ENCODE assay signal across 12 cellular contexts in the genomic region with DNA sequence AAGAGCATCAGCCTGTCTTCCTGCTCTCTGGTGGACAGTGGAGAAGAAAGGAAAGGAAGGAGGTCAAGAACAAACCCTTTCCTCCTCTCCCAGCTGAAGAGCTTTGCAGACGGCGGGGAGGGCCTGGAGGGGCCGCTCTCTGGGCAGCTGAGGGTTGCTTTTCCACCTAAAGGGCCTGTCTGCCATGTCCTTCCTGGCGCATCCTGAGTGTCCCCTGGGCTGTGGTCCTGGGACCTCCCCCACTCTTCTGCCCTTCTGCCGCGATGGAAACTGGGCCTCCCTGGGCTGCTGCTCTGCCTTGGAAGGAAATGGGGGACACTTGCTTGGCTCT.
DNase-seq lines count a peak whose midpoint lies in the region; ATAC-seq, FAIRE-seq and TF ChIP-seq lines count a peak whose summit lies in the region.
"Had no signal": no experiment of that assay in that cellular context is flagged by ENCODE, and none has a peak within 500 bp of the region (broad histone marks: within the 10 kb centered on the region; RNA-seq: fewer than 3 reads in every experiment).

No MANE protein-coding gene starts in this region.

- TF ChIP-seq POLR2A in K562 (conservative IDR thresholded peaks at IDR 0.05) = no peak
- TF ChIP-seq POLR2A in sigmoid colon (IDR thresholded peaks at IDR 0.05) = peak in 1 of 2 donors; percentile 35

- intact Hi-C loops in Caco-2 (cut with micrococcal nuclease; ENCODE audit: unreplicated experiment) = loop anchor here (2.0 to 10.0 kb wide), 4 partner anchors 46 to 172 kb away; partner anchors contain the start of gene ETS2
- intact Hi-C loops in K562 (cut with micrococcal nuclease) = loop anchor here (10.0 kb wide), 1 partner anchor 108 kb away; the partner anchor contains the start of gene ETS2
- intact Hi-C loops in kidney (cut with DNase I) = no loop called here
- intact Hi-C loops in sigmoid colon (cut with DNase I) = loop anchor here (5.0 kb wide), 2 partner anchors 105 to 155 kb away; partner anchors contain the start of gene ETS2

- H3K9me3 ChIP-seq in Caco-2 = no peaks in the 10 kb centered on the region
- no peaks in the 10 kb centered on the region for H3K9me3 ChIP-seq in K562 (replicated peaks; ENCODE audit: control insufficient read depth, insufficient read depth, low read depth, low read length)
- H3K9me3 ChIP-seq in kidney (ENCODE audit: control insufficient read depth in 1 of 2, low read length in 2 of 2) = no peaks in the 10 kb centered on the region
- H3K9me3 ChIP-seq in sigmoid colon = no peaks in the 10 kb centered on the region
- H3K9me3 ChIP-seq in T-helper 17 cell (ENCODE audit: control insufficient read depth, low read length, poor library complexity, severe bottlenecking) = no peaks in the 10 kb centered on the region
- H3K9me3 ChIP-seq: SJCRH30 had no signal

- peak overlapping the region; percentile 16; the same call in 1 of the 2 replicates for H3K4me3 ChIP-seq in Caco-2 (ENCODE audit: low read depth, low read length)
- H3K4me3 ChIP-seq in K562 = no peak overlapping the region
- H3K4me3 ChIP-seq in kidney (ENCODE audit: low read length in 2 of 2) = peak overlapping the region in 1 of 2 donors; percentile 41
- peak overlapping the region in 2 of 4 donors; percentile 11 to 16 for H3K4me3 ChIP-seq in sigmoid colon
- H3K4me3 ChIP-seq: SJCRH30 had no signal

- no peak overlapping the region for H3K27ac ChIP-seq in K562 (ENCODE audit: extremely low read depth, low read depth, low read length)
- H3K27ac ChIP-seq in kidney (ENCODE audit: low read depth in 2 of 2, low read length in 2 of 2) = peak overlapping the region; percentile 78 to 85
- peak overlapping the region; percentile 54 to 82 (median 79) for H3K27ac ChIP-seq in sigmoid colon
- H3K27ac ChIP-seq: SJCRH30 had no signal

- H3K4me1 Mint-ChIP-seq in Caco-2 (ENCODE audit: low read depth, unreplicated experiment) = peaks cover 23% of the 10 kb centered on the region
- no peaks in the 10 kb centered on the region for H3K4me1 Mint-ChIP-seq in T-helper 17 cell

- H3K27me3 ChIP-seq in Caco-2 (replicated peaks; ENCODE audit: control insufficient read depth, insufficient read depth, low read length) = no peaks in the 10 kb centered on the region
- peaks cover 34 to 63% of the 10 kb centered on the region in 2 experiments for H3K27me3 ChIP-seq in K562 (ENCODE audit: control insufficient read depth in 2 of 2, insufficient read depth in 2 of 2, low read length in 2 of 2)
- H3K27me3 ChIP-seq in sigmoid colon = no peaks in the 10 kb centered on the region

- TF ChIP-seq EP300 in K562 (IDR thresholded peaks at IDR 0.05; ENCODE audit: low read length) (no peak), sigmoid colon (IDR thresholded peaks at IDR 0.05) (no peak)

- no peak for TF ChIP-seq RAD21 in K562 (CRISPR knock-in tag; conservative IDR thresholded peaks at IDR 0.05 in 1 of 2, IDR thresholded peaks at IDR 0.05 in 1 of 2)

- in situ Hi-C loops in K562 (cut with MboI) = no loop called here

- H3K4me3 Mint-ChIP-seq in Caco-2 (ENCODE audit: unreplicated experiment) (no peak overlapping the region), T-helper 17 cell (no peak overlapping the region)

- no peaks in the 10 kb centered on the region for H3K79me2 ChIP-seq in K562 (ENCODE audit: control insufficient read depth, insufficient read depth, low read length)

- H3K27ac Mint-ChIP-seq in Caco-2 (ENCODE audit: unreplicated experiment) = no peak overlapping the region
- no peak overlapping the region for H3K27ac Mint-ChIP-seq in T-helper 17 cell

- H4K20me1 ChIP-seq in K562 (replicated peaks; ENCODE audit: control insufficient read depth, insufficient read depth, low read length) = no peaks in the 10 kb centered on the region

- no peak for DNase-seq in Caco-2
- no peak for DNase-seq in K562 (ENCODE audit: extremely low read depth in 1 of 4, low spot score in 3 of 4)
- no peak for DNase-seq in kidney
- DNase-seq in sigmoid colon = no peak
- DNase-seq in T-helper 17 cell = no peak
- DNase-seq in HPDE6-E6E7 (ENCODE audit: extremely low spot score) = no peak
- DNase-seq in occipital lobe (lab: John Stamatoyannopoulos, UW) = no peak
- no peak for DNase-seq in DMS 273 (lab: John Stamatoyannopoulos, UW; ENCODE audit: unreplicated experiment)
- DNase-seq: activated CD4-positive, alpha-beta T cell treated with anti-CD3 and anti-CD28 coated beads for 4 hours; activated naive CD4-positive, alpha-beta T cell; C1 segment of cervical spinal cord had no signal

- peaks cover 42% of the 10 kb centered on the region for H3K4me1 ChIP-seq in Caco-2
- H3K4me1 ChIP-seq in K562 (replicated peaks in 1 of 2; ENCODE audit: control insufficient read depth in 2 of 2, insufficient read depth in 2 of 2, low read length in 2 of 2) = peaks cover 5 to 12% of the 10 kb centered on the region in 2 experiments; a peak in 4 of 5 replicates
- peaks cover 2 to 29% of the 10 kb centered on the region in 2 donors for H3K4me1 ChIP-seq in kidney (ENCODE audit: control insufficient read depth in 1 of 2, insufficient read depth in 1 of 2, low read depth in 1 of 2, low read length in 2 of 2)
- H3K4me1 ChIP-seq in sigmoid colon = peaks cover 0 to 38% (median 26%) of the 10 kb centered on the region in 4 donors

- peak overlapping the region; percentile 7; the same call in 1 of the 2 replicates for H2AFZ ChIP-seq in K562 (ENCODE audit: low read depth, low read length)

- TF ChIP-seq CTCF in Caco-2 (IDR thresholded peaks at IDR 0.05; ENCODE audit: insufficient read depth in 1 of 2, low read depth in 1 of 2, low read length in 1 of 2, severe bottlenecking in 1 of 2, unreplicated experiment in 1 of 2) (no peak), K562 (IDR thresholded peaks at IDR 0.05 in 2 of 3, conservative IDR thresholded peaks at IDR 0.05 in 1 of 3; ENCODE audit: insufficient read depth in 2 of 3, low read depth in 1 of 3, low read length in 3 of 3) (no peak), kidney (IDR thresholded peaks at IDR 0.05; ENCODE audit: borderline replicate concordance, extremely low read depth, insufficient read depth) (no peak), sigmoid colon (IDR thresholded peaks at IDR 0.05) (no peak)

- BruUV-seq in Caco-2 (replicated peaks; lab: Mats Ljungman, UMichigan) (TSS peak; percentile 73), K562 (replicated peaks; lab: Mats Ljungman, UMichigan) (no TSS peak)

- POLR2A ChIA-PET in Caco-2 (lab: Charles Lee) (no interaction called here), K562 (lab: Yijun Ruan, JAX) (interaction anchor here (0.6 kb wide), 1 partner anchor 13 kb away, joined by 3 read pairs; no protein-coding TSS in a partner anchor)

- peak overlapping the region in 1 of 2 experiments; percentile 75; a peak in 1 of 4 replicates for H3K9ac ChIP-seq in K562 (ENCODE audit: insufficient read depth in 1 of 2, low read depth in 2 of 2, low read length in 2 of 2)
- H3K9ac ChIP-seq in kidney (ENCODE audit: low read length in 2 of 2) = peak overlapping the region in 1 of 2 donors; percentile 0

- CTCF ChIA-PET in Caco-2 (lab: Charles Lee) = no interaction called here
- CTCF ChIA-PET in K562 (lab: Yijun Ruan, JAX; ENCODE audit: low intra/inter-chr PET ratio) = no interaction called here

- FAIRE-seq in K562 (lab: Jason Lieb, UNC) (no peak), kidney (lab: Jason Lieb, UNC) (no peak)

- H3K4me2 ChIP-seq in K562 (ENCODE audit: insufficient read depth, low read length) = no peak overlapping the region

- H3K36me3 ChIP-seq in Caco-2 (ENCODE audit: control insufficient read depth, insufficient read depth, low read length) (no peaks in the 10 kb centered on the region), K562 (ENCODE audit: control insufficient read depth, insufficient read depth, low read length) (no peaks in the 10 kb centered on the region), kidney (ENCODE audit: control insufficient read depth in 1 of 2, insufficient read depth in 2 of 2, low read length in 2 of 2) (no peaks in the 10 kb centered on the region), sigmoid colon (no peaks in the 10 kb centered on the region)
- H3K36me3 ChIP-seq: SJCRH30 had no signal

- H3K9me3 Mint-ChIP-seq in Caco-2 (ENCODE audit: unreplicated experiment) = peaks cover 9% of the 10 kb centered on the region

- H3K36me3 Mint-ChIP-seq in Caco-2 (ENCODE audit: insufficient read depth, unreplicated experiment) (no peaks in the 10 kb centered on the region), T-helper 17 cell (ENCODE audit: low read depth) (no peaks in the 10 kb centered on the region)

- H3K27me3 Mint-ChIP-seq in Caco-2 (ENCODE audit: insufficient read depth, unreplicated experiment) = no peaks in the 10 kb centered on the region
- peaks cover 14% of the 10 kb centered on the region for H3K27me3 Mint-ChIP-seq in T-helper 17 cell

- ATAC-seq in K562 (peak; percentile 25), T-helper 17 cell (no peak)

- 9% methylated on average over 6 of the region's 6 CpGs for WGBS in K562 (ENCODE audit: insufficient coverage, low coverage, missing lambda C conversion rate)
- 21 to 62% methylated on average over 6 of the region's 6 CpGs for WGBS in sigmoid colon, 2 donors

- H3K9me1 ChIP-seq in K562 (ENCODE audit: control insufficient read depth, insufficient read depth, low read length) = no peaks in the 10 kb centered on the region

TF ChIP-seq in K562, 482 proteins besides CTCF, POLR2A, EP300 and RAD21 (continues in another document):
- TF ChIP-seq, protein P1, sequence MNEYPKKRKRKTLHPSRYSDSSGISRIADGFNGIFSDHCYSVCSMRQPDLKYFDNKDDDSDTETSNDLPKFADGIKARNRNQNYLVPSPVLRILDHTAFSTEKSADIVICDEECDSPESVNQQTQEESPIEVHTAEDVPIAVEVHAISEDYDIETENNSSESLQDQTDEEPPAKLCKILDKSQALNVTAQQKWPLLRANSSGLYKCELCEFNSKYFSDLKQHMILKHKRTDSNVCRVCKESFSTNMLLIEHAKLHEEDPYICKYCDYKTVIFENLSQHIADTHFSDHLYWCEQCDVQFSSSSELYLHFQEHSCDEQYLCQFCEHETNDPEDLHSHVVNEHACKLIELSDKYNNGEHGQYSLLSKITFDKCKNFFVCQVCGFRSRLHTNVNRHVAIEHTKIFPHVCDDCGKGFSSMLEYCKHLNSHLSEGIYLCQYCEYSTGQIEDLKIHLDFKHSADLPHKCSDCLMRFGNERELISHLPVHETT (CRISPR knock-in tag; conservative IDR thresholded peaks at IDR 0.05 in 1 of 2, IDR thresholded peaks at IDR 0.05 in 1 of 2) = no peak
- no peak for TF ChIP-seq ZNF778 (CRISPR knock-in tag; IDR thresholded peaks at IDR 0.05)
- TF ChIP-seq RFX7 (CRISPR knock-in tag; IDR thresholded peaks at IDR 0.05) = no peak
- TF ChIP-seq NFRKB (IDR thresholded peaks at IDR 0.05; ENCODE audit: low read depth) = no peak
- no peak for TF ChIP-seq TRIM28 (IDR thresholded peaks at IDR 0.05)
- no peak for TF ChIP-seq ATF4 (CRISPR knock-in tag; IDR thresholded peaks at IDR 0.05)
- TF ChIP-seq ZNF197 (CRISPR knock-in tag; IDR thresholded peaks at IDR 0.05; ENCODE audit: low read depth) = no peak
